In the genomic region with DNA sequence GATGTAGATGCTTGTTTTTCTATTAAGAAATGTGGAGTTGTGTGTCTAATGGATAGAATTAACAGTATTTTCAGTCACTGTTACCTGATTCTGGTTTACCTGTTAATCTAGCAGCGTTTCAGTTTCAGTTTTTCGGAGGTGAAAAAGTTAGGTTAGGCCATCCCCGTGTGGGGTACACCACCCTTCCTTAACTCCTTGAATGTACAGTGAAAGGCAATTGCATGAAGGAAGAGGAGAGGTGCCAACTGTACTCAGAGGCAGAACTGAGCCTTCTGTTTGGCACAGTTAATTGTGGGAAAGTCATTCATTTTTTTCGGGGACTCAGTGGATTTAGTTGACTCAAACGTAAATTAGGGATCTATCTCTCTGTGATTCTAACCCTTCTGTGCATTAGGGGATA, we compare ENCODE assay signal across 24 cellular contexts. TPM values are rescaled to one million over a fixed set of nuclear protein-coding genes. Genes with fewer than 3 reads are reported as not detected.
DNase-seq lines count a peak whose midpoint lies in the region; ATAC-seq and TF ChIP-seq lines count a peak whose summit lies in the region.
"Had no signal": no experiment of that assay in that cellular context is flagged by ENCODE, and none has a peak within 500 bp of the region (broad histone marks: within the 10 kb centered on the region; RNA-seq: fewer than 3 reads in every experiment).

No MANE protein-coding gene starts in this region.

- WGBS in thyroid gland, 2 donors, result 60 to 66% methylated on average over 5 of the region's 5 CpGs

- H3K4me3 Mint-ChIP-seq in activated naive CD8-positive, alpha-beta T cell treated with anti-CD3 and anti-CD28 coated beads for 36 hours, result no peak overlapping the region
- no peak overlapping the region for H3K4me3 Mint-ChIP-seq in activated CD4-positive, alpha-beta T cell treated with anti-CD3 and anti-CD28 coated beads for 36 hours
- H3K4me3 Mint-ChIP-seq: effector memory CD8-positive, alpha-beta T cell had no signal

- TF ChIP-seq CTCF in OCI-LY1 (IDR thresholded peaks at IDR 0.05; ENCODE audit: low read length), result no peak
- no peak for TF ChIP-seq CTCF in left lung (IDR thresholded peaks at IDR 0.05)
- no peak for TF ChIP-seq CTCF in thyroid gland (IDR thresholded peaks at IDR 0.05)

- peak; percentile 35 for DNase-seq in NCI-H1092 treated with DMSO at 0.1 percent for 48 hours (lab: John Stamatoyannopoulos, UW)
- DNase-seq in NCI-H1092 (lab: John Stamatoyannopoulos, UW), result no peak
- DNase-seq in left lung, result no peak
- no peak for DNase-seq in thyroid gland
- DNase-seq in activated naive CD8-positive, alpha-beta T cell treated with anti-CD3 and anti-CD28 coated beads for 36 hours, result no peak
- no peak for DNase-seq in activated CD4-positive, alpha-beta T cell treated with anti-CD3 and anti-CD28 coated beads for 36 hours
- DNase-seq in NCI-H2029 treated with DMSO at 0.1 percent for 48 hours (lab: John Stamatoyannopoulos, UW), result no peak
- DNase-seq: activated CD4-positive, alpha-beta T cell treated with anti-CD3 and anti-CD28 coated beads for 48 hours; activated gamma-delta T cell; amygdala; cerebellar nuclear complex; effector memory CD8-positive, alpha-beta T cell; GM23248; left cardiac atrium; MV-4-11; NCI-H2081 treated with DMSO at 0.1 percent for 48 hours; NCI-H526; pancreas; stimulated activated CD4-positive, alpha-beta T cell treated with anti-CD3 and anti-CD28 coated beads, Interleukin-4, amount 100 ng/mL, for 4 hours; stimulated activated CD8-positive, alpha-beta memory T cell treated with anti-CD3 and anti-CD28 coated beads, Interleukin-4, amount 100 ng/mL, for 48 hours had no signal

- H3K4me1 ChIP-seq in OCI-LY1 (ENCODE audit: insufficient read depth, low read length, severe bottlenecking) (peaks cover 24% of the 10 kb centered on the region), left lung (peaks cover 4 to 26% of the 10 kb centered on the region in 2 donors), thyroid gland (peaks cover 20 to 41% of the 10 kb centered on the region in 2 donors)

- no peak overlapping the region; the same call in 1 of the 2 replicates for H3K4me2 ChIP-seq in OCI-LY1 (ENCODE audit: low read length)

- intact Hi-C loops in left lung (cut with DNase I) (loop anchor here in 1 of 2 donors (10.0 kb wide), 1 partner anchor 82 kb away; no protein-coding TSS in a partner anchor), thyroid gland (cut with DNase I) (loop anchor here (10.0 kb wide), 1 partner anchor 62 kb away; no protein-coding TSS in a partner anchor)
- intact Hi-C loops in activated CD4-positive, alpha-beta T cell treated with anti-CD3 and anti-CD28 coated beads for 36 hours (cut with DNase I, micrococcal nuclease), result no loop called here

- H3K9ac ChIP-seq in OCI-LY1 (ENCODE audit: low read length), result no peak overlapping the region
- H3K9ac ChIP-seq: GM23248 had no signal

- TF ChIP-seq POLR2A in thyroid gland (IDR thresholded peaks at IDR 0.05), result no peak

- no peaks in the 10 kb centered on the region for H3K27me3 ChIP-seq in OCI-LY1 (ENCODE audit: insufficient read depth, low read length)
- H3K27me3 ChIP-seq in left lung, result no peaks in the 10 kb centered on the region
- H3K27me3 ChIP-seq in thyroid gland, result no peaks in the 10 kb centered on the region
- H3K27me3 ChIP-seq: pancreas, suprapubic skin had no signal

- H3K27ac ChIP-seq in OCI-LY1 (ENCODE audit: low read depth, low read length, poor library complexity, severe bottlenecking) (peak overlapping the region; percentile 2), left lung (no peak overlapping the region), thyroid gland (peak overlapping the region in 2 of 3 donors; percentile 7 to 85)
- H3K27ac ChIP-seq: GM23248, pancreas, SK-N-MC, suprapubic skin had no signal

- CTCF ChIA-PET in activated CD4-positive, alpha-beta T cell treated with anti-CD3 and anti-CD28 coated beads for 36 hours (lab: Charles Lee), result interaction anchor here (2.2 to 3.7 kb wide), 2 partner anchors 9 to 36 kb away, joined by 11 to 46 read pairs; a partner anchor contains a TSS

- no peaks in the 10 kb centered on the region for H4K20me1 ChIP-seq in OCI-LY1 (ENCODE audit: insufficient read depth, low read length)

- H3K9me2 ChIP-seq in OCI-LY1 (ENCODE audit: low read depth, low read length), result no peaks in the 10 kb centered on the region

- H3K27me3 Mint-ChIP-seq in activated naive CD8-positive, alpha-beta T cell treated with anti-CD3 and anti-CD28 coated beads for 36 hours, result no peaks in the 10 kb centered on the region
- no peaks in the 10 kb centered on the region for H3K27me3 Mint-ChIP-seq in activated CD4-positive, alpha-beta T cell treated with anti-CD3 and anti-CD28 coated beads for 36 hours
- H3K27me3 Mint-ChIP-seq: effector memory CD8-positive, alpha-beta T cell had no signal

- H3K36me3 ChIP-seq in OCI-LY1 (ENCODE audit: insufficient read depth, low read length) (peaks cover 3% of the 10 kb centered on the region; the same call in 1 of the 2 replicates), left lung (no peaks in the 10 kb centered on the region), thyroid gland (no peaks in the 10 kb centered on the region)
- H3K36me3 ChIP-seq: pancreas, suprapubic skin had no signal

- H3K79me2 ChIP-seq in OCI-LY1 (ENCODE audit: insufficient read depth, low read length), result no peaks in the 10 kb centered on the region

- peaks cover 2% of the 10 kb centered on the region for H3K9me3 Mint-ChIP-seq in activated naive CD8-positive, alpha-beta T cell treated with anti-CD3 and anti-CD28 coated beads for 36 hours
- peaks cover 3% of the 10 kb centered on the region for H3K9me3 Mint-ChIP-seq in activated CD4-positive, alpha-beta T cell treated with anti-CD3 and anti-CD28 coated beads for 36 hours (ENCODE audit: low read depth)
- H3K9me3 Mint-ChIP-seq: effector memory CD8-positive, alpha-beta T cell had no signal

- H3K4me3 ChIP-seq in OCI-LY1 (ENCODE audit: low read depth, low read length, poor library complexity, severe bottlenecking) (no peak overlapping the region), left lung (no peak overlapping the region), thyroid gland (replicated peaks in 1 of 3) (no peak overlapping the region)
- H3K4me3 ChIP-seq: GM23248, pancreas, SK-N-MC, skin epidermis, suprapubic skin had no signal

- H3K9me3 ChIP-seq in OCI-LY1 (ENCODE audit: low read length) (no peaks in the 10 kb centered on the region), left lung (peaks cover 0 to 1% of the 10 kb centered on the region in 2 donors), thyroid gland (no peaks in the 10 kb centered on the region)
- H3K9me3 ChIP-seq: pancreas, suprapubic skin had no signal

- no peak overlapping the region for H2AFZ ChIP-seq in OCI-LY1 (ENCODE audit: low read length)
- H2AFZ ChIP-seq: GM23248 had no signal

- H3K4me1 Mint-ChIP-seq in activated naive CD8-positive, alpha-beta T cell treated with anti-CD3 and anti-CD28 coated beads for 36 hours, result peaks cover 31% of the 10 kb centered on the region
- peaks cover 36% of the 10 kb centered on the region for H3K4me1 Mint-ChIP-seq in activated CD4-positive, alpha-beta T cell treated with anti-CD3 and anti-CD28 coated beads for 36 hours

- H3K27ac Mint-ChIP-seq in activated naive CD8-positive, alpha-beta T cell treated with anti-CD3 and anti-CD28 coated beads for 36 hours, result no peak overlapping the region
- no peak overlapping the region for H3K27ac Mint-ChIP-seq in activated CD4-positive, alpha-beta T cell treated with anti-CD3 and anti-CD28 coated beads for 36 hours
- H3K27ac Mint-ChIP-seq: effector memory CD8-positive, alpha-beta T cell had no signal

- H3K36me3 Mint-ChIP-seq in activated naive CD8-positive, alpha-beta T cell treated with anti-CD3 and anti-CD28 coated beads for 36 hours, result peaks cover 3% of the 10 kb centered on the region
- H3K36me3 Mint-ChIP-seq in activated CD4-positive, alpha-beta T cell treated with anti-CD3 and anti-CD28 coated beads for 36 hours (ENCODE audit: low read depth), result peaks cover 3% of the 10 kb centered on the region

- H3F3A ChIP-seq in OCI-LY1 (ENCODE audit: insufficient read depth, low read length), result no peaks in the 10 kb centered on the region

- peak; percentile 46 for ATAC-seq in left lung
- no peak for ATAC-seq in activated CD4-positive, alpha-beta T cell treated with anti-CD3 and anti-CD28 coated beads for 36 hours
- ATAC-seq: effector memory CD8-positive, alpha-beta T cell; left cardiac atrium had no signal

- POLR2A ChIA-PET in activated CD4-positive, alpha-beta T cell treated with anti-CD3 and anti-CD28 coated beads for 36 hours (lab: Charles Lee), result no interaction called here

RNA-seq across cellular contexts. Expression of a gene that starts 35.6 kb away (rescaled TPM):
- 10 to 100 TPM; 28.5 to 32.3 TPM for total RNA-seq in left lung
- 10 to 100 TPM; 21.9 to 39.1 (median 31.3) TPM for total RNA-seq in thyroid gland
- total RNA-seq in activated naive CD8-positive, alpha-beta T cell treated with anti-CD3 and anti-CD28 coated beads for 36 hours, result 100 to 1,000 TPM; 168 to 174 TPM
- 100 to 1,000 TPM; 109 to 181 TPM for total RNA-seq in activated CD4-positive, alpha-beta T cell treated with anti-CD3 and anti-CD28 coated beads for 36 hours

RNA-seq across cellular contexts. Expression of a gene that starts 42.3 kb away (rescaled TPM):
- total RNA-seq in left lung (10 to 100 TPM; 17.8 to 20.2 TPM), thyroid gland (10 to 100 TPM; 39.4 to 46.4 (median 44.0) TPM)
- 10 to 100 TPM; 13.2 to 13.7 TPM for total RNA-seq in activated naive CD8-positive, alpha-beta T cell treated with anti-CD3 and anti-CD28 coated beads for 36 hours
- 10 to 100 TPM; 13.1 to 14.5 TPM for total RNA-seq in activated CD4-positive, alpha-beta T cell treated with anti-CD3 and anti-CD28 coated beads for 36 hours

Comparison
In these comparisons a context has a peak if more than half of its experiments do, and no peak if none do; other contexts are left out.
1. H3K27ac ChIP-seq: peak in OCI-LY1 (single experiment) and thyroid gland (2 of 3); none in left lung (0 of 2).